Comparison of ENCODE assay signal across 27 cellular contexts in the genomic region with DNA sequence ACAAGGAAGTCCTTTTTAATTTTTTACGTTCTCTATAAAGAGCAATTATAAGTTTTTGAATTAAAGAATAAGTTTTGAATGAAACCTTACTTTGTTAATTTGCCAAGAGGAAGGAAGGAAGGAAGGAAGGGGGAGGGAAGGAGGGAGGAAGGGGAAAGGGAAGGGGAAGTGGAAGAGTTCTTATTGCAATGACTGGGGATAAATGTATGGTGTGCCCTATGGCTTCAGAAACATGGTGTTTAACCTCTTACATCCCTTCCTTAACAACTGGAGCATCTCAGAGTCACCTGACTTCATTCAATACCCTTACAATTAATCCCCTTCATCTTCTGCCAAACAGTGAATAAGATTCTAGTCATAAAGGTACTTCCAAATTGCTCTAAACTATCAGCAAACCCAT. TPM values are rescaled to one million over a fixed set of nuclear protein-coding genes. Genes with fewer than 3 reads are reported as not detected.
A peak's percentile ranks its signal among the peaks of the same experiment; 100 is the strongest.
DNase-seq lines count a peak whose midpoint lies in the region; ATAC-seq, FAIRE-seq and TF ChIP-seq lines count a peak whose summit lies in the region.
"Had no signal": no experiment of that assay in that cellular context is flagged by ENCODE, and none has a peak within 500 bp of the region (broad histone marks: within the 10 kb centered on the region; RNA-seq: fewer than 3 reads in every experiment).

No MANE protein-coding gene starts in this region.

- DNase-seq in HepG2 (ENCODE audit: low spot score) (no peak), right lobe of liver (no peak), K562 (ENCODE audit: extremely low read depth in 1 of 4, low spot score in 3 of 4) (no peak), naive B cell (no peak), NCI-H1417 treated with DMSO at 0.1 percent for 48 hours (lab: John Stamatoyannopoulos, UW) (no peak), NCI-H2029 treated with DMSO at 0.1 percent for 48 hours (lab: John Stamatoyannopoulos, UW) (no peak), HuH-7 (ENCODE audit: low spot score) (no peak), H4 (ENCODE audit: low spot score) (no peak)
- DNase-seq: activated CD4-positive, alpha-beta T cell treated with anti-CD3 and anti-CD28 coated beads, Interleukin-2, amount 10 ng/mL, durations not matched to agents 24 days and 14 days; activated naive CD4-positive, alpha-beta T cell treated with anti-CD3 and anti-CD28 coated beads, Interleukin-2, amount 10 ng/mL, durations not matched to agents 7 days and 5 days; activated T-cell treated with anti-CD3 and anti-CD28 coated beads, Interleukin-2, amount 50 U/mL, for 4 hours; amniotic stem cell; effector memory CD4-positive, alpha-beta T cell; foreskin keratinocyte; GDM1; heart right ventricle; mesenchymal stem cell; NCI-H1694; SHP77 treated with DMSO at 0.1 percent for 48 hours; T-helper 9 cell; tibial artery; WERI-Rb-1 had no signal

- H3K9me3 Mint-ChIP-seq in naive B cell = no peaks in the 10 kb centered on the region
- H3K9me3 Mint-ChIP-seq: activated naive CD4-positive, alpha-beta T cell treated with anti-CD3 and anti-CD28 coated beads, Interleukin-2, amount 10 ng/mL, durations not matched to agents 7 days and 5 days; activated T-cell treated with anti-CD3 and anti-CD28 coated beads, Interleukin-2, amount 50 U/mL, for 4 hours; stimulated activated naive CD8-positive, alpha-beta T cell treated with anti-CD3 and anti-CD28 coated beads, Interleukin-15, Interleukin-2, amounts not matched to agents 100 ng/mL and 50 ng/mL, for 24 hours had no signal

- intact Hi-C loops in HepG2 (cut with micrococcal nuclease; ENCODE audit: unreplicated experiment) = no loop called here
- intact Hi-C loops in right lobe of liver (cut with DNase I) = no loop called here
- intact Hi-C loops in K562 (cut with micrococcal nuclease) = no loop called here

- H3K79me2 ChIP-seq in HepG2 (ENCODE audit: insufficient read depth, low read length) (peaks cover 91% of the 10 kb centered on the region), K562 (ENCODE audit: control insufficient read depth, insufficient read depth, low read length) (peaks cover 39% of the 10 kb centered on the region)

- H3K4me3 ChIP-seq in HepG2 (replicated peaks in 1 of 3; ENCODE audit: insufficient read depth in 1 of 3, low read depth in 2 of 3, low read length in 3 of 3) = no peak overlapping the region
- no peak overlapping the region for H3K4me3 ChIP-seq in right lobe of liver
- H3K4me3 ChIP-seq in K562 = no peak overlapping the region
- H3K4me3 ChIP-seq: breast epithelium, HAP-1, heart right ventricle, tibial artery had no signal

- H3K27ac Mint-ChIP-seq in naive B cell = peak overlapping the region in 4 of 6 donors; percentile 44 to 77 (median 64)
- H3K27ac Mint-ChIP-seq: activated CD4-positive, alpha-beta T cell treated with anti-CD3 and anti-CD28 coated beads, Interleukin-2, amount 10 ng/mL, durations not matched to agents 24 days and 14 days; activated naive CD4-positive, alpha-beta T cell treated with anti-CD3 and anti-CD28 coated beads, Interleukin-2, amount 10 ng/mL, durations not matched to agents 7 days and 5 days; stimulated activated naive CD8-positive, alpha-beta T cell treated with anti-CD3 and anti-CD28 coated beads, Interleukin-15, Interleukin-2, amounts not matched to agents 100 ng/mL and 50 ng/mL, for 24 hours had no signal

- no peak for TF ChIP-seq CTCF in HepG2 (CRISPR knock-in tag; IDR thresholded peaks at IDR 0.05)
- TF ChIP-seq CTCF in right lobe of liver (IDR thresholded peaks at IDR 0.05) = no peak
- no peak for TF ChIP-seq CTCF in K562 (IDR thresholded peaks at IDR 0.05 in 2 of 3, conservative IDR thresholded peaks at IDR 0.05 in 1 of 3; ENCODE audit: insufficient read depth in 2 of 3, low read depth in 1 of 3, low read length in 3 of 3)

- H3K4me1 ChIP-seq in HepG2 (ENCODE audit: insufficient read depth, low read length) = peaks cover 63% of the 10 kb centered on the region
- peaks cover 0 to 16% (median 1%) of the 10 kb centered on the region in 4 donors for H3K4me1 ChIP-seq in right lobe of liver
- no peaks in the 10 kb centered on the region; a peak in 3 of 5 replicates for H3K4me1 ChIP-seq in K562 (replicated peaks in 1 of 2; ENCODE audit: control insufficient read depth in 2 of 2, insufficient read depth in 2 of 2, low read length in 2 of 2)
- H3K4me1 ChIP-seq: breast epithelium had no signal

- H3K4me1 Mint-ChIP-seq in naive B cell = peaks cover 49 to 70% (median 52%) of the 10 kb centered on the region in 3 donors

- no TSS peak for BruUV-seq in HepG2 (replicated peaks; lab: Mats Ljungman, UMichigan)
- BruUV-seq in K562 (replicated peaks; lab: Mats Ljungman, UMichigan) = no TSS peak

- POLR2A ChIA-PET in HepG2 (lab: Yijun Ruan, JAX) (interaction anchor here (1.6 kb wide), 1 partner anchor 14 kb away, joined by 4 read pairs; no protein-coding TSS in a partner anchor), K562 (lab: Yijun Ruan, JAX) (interaction anchor here (1.8 to 2.0 kb wide), 2 partner anchors 9 to 10 kb away, joined by 4 to 6 read pairs; no protein-coding TSS in a partner anchor)

- H3K36me3 Mint-ChIP-seq in naive B cell = peaks cover 0 to 11% of the 10 kb centered on the region in 2 donors

- H3K9ac ChIP-seq in HepG2 (ENCODE audit: insufficient read depth, low read depth, low read length) = no peak overlapping the region
- H3K9ac ChIP-seq in K562 (ENCODE audit: insufficient read depth in 1 of 2, low read depth in 2 of 2, low read length in 2 of 2) = no peak overlapping the region
- H3K9ac ChIP-seq: KMS-11 had no signal

- TF ChIP-seq RAD21 in HepG2 (CRISPR knock-in tag; IDR thresholded peaks at IDR 0.05) = no peak
- TF ChIP-seq RAD21 in K562 (CRISPR knock-in tag; conservative IDR thresholded peaks at IDR 0.05 in 1 of 2, IDR thresholded peaks at IDR 0.05 in 1 of 2) = no peak

- ATAC-seq in HepG2 (no peak), right lobe of liver (no peak), K562 (no peak), naive B cell (ENCODE audit: low read depth in 2 of 2) (no peak)
- ATAC-seq: activated T-cell treated with anti-CD3 and anti-CD28 coated beads, Interleukin-2, amount 50 U/mL, for 4 hours; foreskin keratinocyte; heart right ventricle; Panc1 had no signal

- H3K9me1 ChIP-seq in K562 (ENCODE audit: control insufficient read depth, insufficient read depth, low read length) = no peaks in the 10 kb centered on the region

- TF ChIP-seq POLR2A in HepG2 (IDR thresholded peaks at IDR 0.05; ENCODE audit: insufficient read depth in 1 of 2, low read depth in 2 of 2, low read length in 2 of 2) = no peak
- TF ChIP-seq POLR2A in right lobe of liver (IDR thresholded peaks at IDR 0.05) = no peak
- no peak for TF ChIP-seq POLR2A in K562 (conservative IDR thresholded peaks at IDR 0.05)

- H4K20me1 ChIP-seq in HepG2 (ENCODE audit: insufficient read depth, low read length) (peaks cover 13% of the 10 kb centered on the region), K562 (replicated peaks; ENCODE audit: control insufficient read depth, insufficient read depth, low read length) (no peaks in the 10 kb centered on the region)

- peak overlapping the region in 2 of 8 donors; percentile 18 to 47 for H3K4me3 Mint-ChIP-seq in naive B cell
- H3K4me3 Mint-ChIP-seq: activated CD4-positive, alpha-beta T cell treated with anti-CD3 and anti-CD28 coated beads, Interleukin-2, amount 10 ng/mL, durations not matched to agents 24 days and 14 days; activated naive CD4-positive, alpha-beta T cell treated with anti-CD3 and anti-CD28 coated beads, Interleukin-2, amount 10 ng/mL, durations not matched to agents 7 days and 5 days; activated T-cell treated with anti-CD3 and anti-CD28 coated beads, Interleukin-2, amount 50 U/mL, for 4 hours; stimulated activated naive CD8-positive, alpha-beta T cell treated with anti-CD3 and anti-CD28 coated beads, Interleukin-15, Interleukin-2, amounts not matched to agents 100 ng/mL and 50 ng/mL, for 24 hours had no signal

- 97% methylated on average over 1 of the region's 1 CpG for WGBS in HepG2 (ENCODE audit: low lambda C conversion rate)
- WGBS in right lobe of liver (ENCODE audit: insufficient coverage, low coverage, low lambda C conversion rate, missing lambda C conversion rate) = 32% methylated on average over 1 of the region's 1 CpG
- WGBS in K562 (ENCODE audit: insufficient coverage, low coverage, missing lambda C conversion rate) = 86% methylated on average over 1 of the region's 1 CpG

- H3K27ac ChIP-seq in HepG2 (ENCODE audit: extremely low read length, insufficient read depth, low read length) (no peak overlapping the region), right lobe of liver (no peak overlapping the region), K562 (ENCODE audit: extremely low read depth, low read depth, low read length) (no peak overlapping the region)
- H3K27ac ChIP-seq: breast epithelium, foreskin keratinocyte, heart right ventricle, KMS-11, tibial artery, WERI-Rb-1 had no signal

- peaks cover 6 to 27% of the 10 kb centered on the region in 2 experiments for H3K36me3 ChIP-seq in HepG2 (replicated peaks in 1 of 2; ENCODE audit: control insufficient read depth in 1 of 2, insufficient read depth in 2 of 2, low read length in 2 of 2)
- peaks cover 0 to 25% (median 5%) of the 10 kb centered on the region in 4 donors for H3K36me3 ChIP-seq in right lobe of liver
- H3K36me3 ChIP-seq in K562 (ENCODE audit: control insufficient read depth, insufficient read depth, low read length) = peaks cover 4% of the 10 kb centered on the region; the same call in 1 of the 3 replicates
- H3K36me3 ChIP-seq: breast epithelium, tibial artery, WERI-Rb-1 had no signal

- FAIRE-seq in HepG2 (lab: Jason Lieb, UNC) = no peak
- no peak for FAIRE-seq in K562 (lab: Jason Lieb, UNC)

- H3K4me2 ChIP-seq in HepG2 (ENCODE audit: low read depth, low read length) (0 out of 2 replicates have a peak overlapping the region, but pooled peaks have one; percentile 7), K562 (ENCODE audit: insufficient read depth, low read length) (no peak overlapping the region)
- H3K4me2 ChIP-seq: KMS-11 had no signal

- H3K27me3 ChIP-seq in HepG2 (ENCODE audit: control insufficient read depth in 1 of 2, insufficient read depth in 2 of 2, low read length in 2 of 2) = no peaks in the 10 kb centered on the region
- no peaks in the 10 kb centered on the region for H3K27me3 ChIP-seq in right lobe of liver
- no peaks in the 10 kb centered on the region for H3K27me3 ChIP-seq in K562 (ENCODE audit: control insufficient read depth in 2 of 2, insufficient read depth in 2 of 2, low read length in 2 of 2)
- H3K27me3 ChIP-seq: breast epithelium, foreskin keratinocyte, heart right ventricle, tibial artery had no signal

- in situ Hi-C loops in HepG2 (cut with HindIII; ENCODE audit: extremely low pct_ligation_motif_present, low pct_unique_long_range_greater_than_20kb) (no loop called here), K562 (cut with MboI) (no loop called here)

- CTCF ChIA-PET in HepG2 (lab: Yijun Ruan, JAX; ENCODE audit: low intra/inter-chr PET ratio, low total read pairs) (no interaction called here), K562 (lab: Yijun Ruan, JAX; ENCODE audit: low intra/inter-chr PET ratio) (no interaction called here)

- H3K9me3 ChIP-seq in HepG2 (ENCODE audit: low read length) (no peaks in the 10 kb centered on the region), right lobe of liver (no peaks in the 10 kb centered on the region), K562 (replicated peaks; ENCODE audit: control insufficient read depth, insufficient read depth, low read depth, low read length) (no peaks in the 10 kb centered on the region)
- H3K9me3 ChIP-seq: breast epithelium, HAP-1, heart right ventricle, tibial artery had no signal

- H3K27me3 Mint-ChIP-seq in naive B cell = no peaks in the 10 kb centered on the region
- H3K27me3 Mint-ChIP-seq: activated CD4-positive, alpha-beta T cell treated with anti-CD3 and anti-CD28 coated beads, Interleukin-2, amount 10 ng/mL, durations not matched to agents 24 days and 14 days; activated naive CD4-positive, alpha-beta T cell treated with anti-CD3 and anti-CD28 coated beads, Interleukin-2, amount 10 ng/mL, durations not matched to agents 7 days and 5 days; stimulated activated naive CD8-positive, alpha-beta T cell treated with anti-CD3 and anti-CD28 coated beads, Interleukin-15, Interleukin-2, amounts not matched to agents 100 ng/mL and 50 ng/mL, for 24 hours had no signal

- TF ChIP-seq EP300 in HepG2 (IDR thresholded peaks at IDR 0.05; ENCODE audit: low read depth in 2 of 2, low read length in 2 of 2) (no peak), HepG2 (CRISPR knock-in tag; IDR thresholded peaks at IDR 0.05; ENCODE audit: borderline replicate concordance) (no peak), K562 (IDR thresholded peaks at IDR 0.05; ENCODE audit: low read length) (no peak)

- H2AFZ ChIP-seq in HepG2 (ENCODE audit: low read length) = no peak overlapping the region
- H2AFZ ChIP-seq in K562 (ENCODE audit: low read depth, low read length) = no peak overlapping the region

RNA-seq across cellular contexts. Expression of gene CEMIP2, which starts 16.0 kb away (rescaled TPM):
- 52.7 and 94.3 TPM in 2 replicates for total RNA-seq in HepG2 (2016; rRNA removed; fragmentation: Illumina TruSeq; extraction: Trizol)
- total RNA-seq in HepG2 (2016; cell fraction: cytosol; rRNA removed; fragmentation: Illumina TruSeq; extraction: Trizol; ENCODE audit: low read depth) = 12.3 and 13.8 TPM in 2 replicates
- total RNA-seq in HepG2 (2016; cell fraction: insoluble cytoplasmic fraction; rRNA removed; fragmentation: Illumina TruSeq; extraction: Trizol) = 49.2 and 95.9 TPM in 2 replicates
- total RNA-seq in HepG2 (2016; cell fraction: membrane; rRNA removed; fragmentation: Illumina TruSeq; extraction: Trizol) = 24.9 and 26.3 TPM in 2 replicates
- 146 and 159 TPM in 2 replicates for total RNA-seq in HepG2 (2016; cell fraction: nucleus; rRNA removed; fragmentation: Illumina TruSeq; extraction: Trizol)
- polyA plus RNA-seq in HepG2 (2011; rRNA removed) = 107 and 128 TPM in 2 replicates
- polyA plus RNA-seq in HepG2 (2011; cell fraction: cytosol; rRNA removed) = 103 and 138 TPM in 2 replicates
- polyA plus RNA-seq in HepG2 (2011; cell fraction: nucleus; rRNA removed) = 160 and 195 TPM in 2 replicates
- polyA plus RNA-seq in HepG2 (2012) = 93.3 and 95.0 TPM in 2 replicates
- 3.4 and 3.5 TPM in 2 replicates for polyA plus RNA-seq in HepG2 (2016; cell fraction: cytosol; fragmentation: Illumina TruSeq; extraction: Trizol; ENCODE audit: low read depth)
- polyA plus RNA-seq in HepG2 (2016; cell fraction: insoluble cytoplasmic fraction; fragmentation: Illumina TruSeq; extraction: Trizol; ENCODE audit: low read depth) = 42.2 and 43.3 TPM in 2 replicates
- 8.1 and 10.3 TPM in 2 replicates for polyA plus RNA-seq in HepG2 (2016; cell fraction: membrane; fragmentation: Illumina TruSeq; extraction: Trizol; ENCODE audit: low read depth)
- 117 and 121 TPM in 2 replicates for polyA plus RNA-seq in HepG2 (2016; cell fraction: nucleus; fragmentation: Illumina TruSeq; extraction: Trizol; ENCODE audit: insufficient read depth, low read depth)
- polyA minus RNA-seq in HepG2 (2011; rRNA and poly(A)+ RNA removed; ENCODE audit: low replicate concordance) = 52.0 and 515 TPM in 2 replicates
- polyA minus RNA-seq in HepG2 (2011; cell fraction: cytosol; rRNA and poly(A)+ RNA removed) = 154 and 169 TPM in 2 replicates
- polyA minus RNA-seq in HepG2 (2011; cell fraction: nucleus; rRNA and poly(A)+ RNA removed) = 456 and 483 TPM in 2 replicates
- total RNA-seq in right lobe of liver = 10 to 100 TPM; 40.9 to 92.8 (median 56.5) TPM
- 125 and 149 TPM in 2 replicates for total RNA-seq in K562 (2011; cell fraction: chromatin; rRNA removed; ENCODE audit: low replicate concordance)
- total RNA-seq in K562 (2011; cell fraction: nucleolus; rRNA removed) = 48.0 and 84.4 TPM in 2 replicates
- total RNA-seq in K562 (2011; cell fraction: nucleoplasm; rRNA removed) = 87.5 and 104 TPM in 2 replicates
- 8.2 and 12.2 TPM in 2 replicates for total RNA-seq in K562 (2014; rRNA removed)
- 13.6 and 15.8 TPM in 2 replicates for total RNA-seq in K562 (2014; rRNA removed; fragmentation: Illumina TruSeq; extraction: Trizol)
- total RNA-seq in K562 (2015; rRNA removed; fragmentation: Illumina TruSeq; extraction: Trizol) = 14.2 and 14.4 TPM in 2 replicates
- 12.7 and 15.8 TPM in 2 replicates for total RNA-seq in K562 (2021)
- 26.3 and 29.9 TPM in 2 replicates for polyA plus RNA-seq in K562 (2011; rRNA removed)
- polyA plus RNA-seq in K562 (2011; cell fraction: cytosol; rRNA removed) = 18.2 and 27.8 TPM in 2 replicates
- 29.7 and 36.2 TPM in 2 replicates for polyA plus RNA-seq in K562 (2011; cell fraction: nucleus; rRNA removed)
- 21.0 and 30.6 TPM in 2 replicates for polyA plus RNA-seq in K562 (2012)
- 14.7 and 15.4 TPM in 2 replicates for polyA plus RNA-seq in K562 (2014; fragmentation: Illumina TruSeq; extraction: Trizol)
- 1 to 10 TPM; 5.4 to 5.9 TPM for polyA plus RNA-seq in K562 (2014; fragmentation: Nextera tagmentation; extraction: Ambion mirVana)
- polyA plus RNA-seq in K562 (2014; rRNA removed) = 9.9 and 10.3 TPM in 2 replicates
- 51.8 and 52.9 TPM in 2 replicates for polyA minus RNA-seq in K562 (2011; rRNA and poly(A)+ RNA removed)
- 23.4 and 23.6 TPM in 2 replicates for polyA minus RNA-seq in K562 (2011; cell fraction: cytosol; rRNA and poly(A)+ RNA removed)
- polyA minus RNA-seq in K562 (2011; cell fraction: nucleus; rRNA and poly(A)+ RNA removed) = 33.5 and 48.8 TPM in 2 replicates
- polyA plus RNA-seq in naive B cell (ENCODE audit: low read depth in 6 of 6) = 10 to 100 TPM; 28.7 to 51.7 (median 41.8) TPM
- total RNA-seq in H4 (2014; rRNA removed; shearing (Covaris generic)) = 27.5 and 33.4 TPM in 2 replicates

Comparison
In these comparisons a context has a peak if more than half of its experiments do, and no peak if none do; other contexts are left out.
1. Of the 241 proteins assayed by ChIP-seq in both HepG2 and K562: peak only in HepG2: PCBP1 and PCBP2; only in K562: none; in both: HNRNPK; in neither: 238.